In the genomic region with DNA sequence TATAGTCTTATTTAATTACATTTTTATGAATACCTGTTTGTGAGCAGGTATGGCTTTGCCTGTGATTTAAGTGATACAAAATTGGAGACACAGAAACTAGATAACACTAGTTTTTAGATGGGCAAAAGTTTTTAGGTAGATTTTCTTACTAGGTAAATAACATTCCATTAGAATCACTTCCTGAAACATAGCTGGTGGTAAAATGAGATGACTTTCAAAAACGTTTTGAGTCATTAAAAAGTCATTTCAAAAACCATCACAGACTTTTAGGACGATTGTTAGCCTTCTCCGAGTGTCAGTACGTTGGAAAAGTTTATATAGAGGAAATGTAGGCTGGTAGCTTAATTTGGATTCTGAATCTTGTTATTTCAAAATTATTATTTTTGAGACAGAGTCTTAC, we compare ENCODE assay signal across 9 cellular contexts. TPM values are rescaled to one million over a fixed set of nuclear protein-coding genes. Genes with fewer than 3 reads are reported as not detected.
DNase-seq lines count a peak whose midpoint lies in the region; ATAC-seq and TF ChIP-seq lines count a peak whose summit lies in the region.
"Had no signal": no experiment of that assay in that cellular context is flagged by ENCODE, and none has a peak within 500 bp of the region (broad histone marks: within the 10 kb centered on the region; RNA-seq: fewer than 3 reads in every experiment).

No MANE protein-coding gene starts in this region.

- peak overlapping the region; percentile 74; the same call in 1 of the 2 replicates for H3K9ac ChIP-seq in PC-3 (ENCODE audit: low read length)

- 43% methylated on average over 4 of the region's 4 CpGs for WGBS in esophagus muscularis mucosa
- WGBS in sigmoid colon, 2 donors, result 49 to 52% methylated on average over 4 of the region's 4 CpGs

- no peaks in the 10 kb centered on the region for H3K27me3 ChIP-seq in PC-3 (ENCODE audit: low read length)
- no peaks in the 10 kb centered on the region for H3K27me3 ChIP-seq in esophagus muscularis mucosa
- no peaks in the 10 kb centered on the region for H3K27me3 ChIP-seq in sigmoid colon

- ATAC-seq in PC-3, result peak; percentile 6
- no peak for ATAC-seq in GM19467 (IDR thresholded peaks at IDR 0.05; ENCODE audit: unreplicated experiment)
- no peak for ATAC-seq in HG02938 (IDR thresholded peaks at IDR 0.05; ENCODE audit: unreplicated experiment)

- no peaks in the 10 kb centered on the region for H3K9me2 ChIP-seq in PC-3 (replicated peaks; ENCODE audit: low read length)

- H3K9me3 ChIP-seq in PC-3 (ENCODE audit: low read length) (no peaks in the 10 kb centered on the region), esophagus muscularis mucosa (no peaks in the 10 kb centered on the region), sigmoid colon (no peaks in the 10 kb centered on the region)

- H3K27ac ChIP-seq in PC-3 (ENCODE audit: low read length), result peak overlapping the region; percentile 5
- peak overlapping the region; percentile 97 to 99 (median 98) for H3K27ac ChIP-seq in esophagus muscularis mucosa (replicated peaks in 1 of 4)
- peak overlapping the region; percentile 96 to 98 (median 98) for H3K27ac ChIP-seq in sigmoid colon

- peak; percentile 50 for DNase-seq in ELR (ENCODE audit: low read depth)
- DNase-seq in PC-3, result peak; percentile 48
- DNase-seq in esophagus muscularis mucosa (ENCODE audit: extremely low spot score), result no peak
- DNase-seq in sigmoid colon, result no peak
- DNase-seq in kidney glomerular epithelial cell (lab: John Stamatoyannopoulos, UW), result no peak
- no peak for DNase-seq in NCI-H2081 treated with DMSO at 0.1 percent for 48 hours (lab: John Stamatoyannopoulos, UW)

- intact Hi-C loops in PC-3 (cut with micrococcal nuclease) (loop anchor here (5.0 to 10.0 kb wide), 4 partner anchors 41 to 174 kb away; a partner anchor contains a TSS), esophagus muscularis mucosa (cut with DNase I) (loop anchor here (5.0 to 10.0 kb wide), 5 partner anchors 54 to 294 kb away; a partner anchor contains a TSS), sigmoid colon (cut with DNase I) (loop anchor here (5.0 to 10.0 kb wide), 7 partner anchors 39 to 696 kb away; a partner anchor contains a TSS)

- no peaks in the 10 kb centered on the region for H3F3A ChIP-seq in PC-3 (ENCODE audit: low read length, unreplicated experiment)

- POLR2A ChIA-PET in PC-3 (lab: Charles Lee; ENCODE audit: unreplicated experiment), result interaction anchor here (0.6 kb wide), 2 partner anchors 87 to 153 kb away, joined by 5 to 11 read pairs; no protein-coding TSS in a partner anchor

- CTCF ChIA-PET in PC-3 (lab: Charles Lee), result interaction anchor here (0.7 to 0.9 kb wide), 3 partner anchors 26 to 176 kb away, joined by 3 to 6 read pairs (median 3); no protein-coding TSS in a partner anchor

- H3K36me3 ChIP-seq in PC-3 (ENCODE audit: low read depth, low read length) (no peaks in the 10 kb centered on the region), esophagus muscularis mucosa (no peaks in the 10 kb centered on the region), sigmoid colon (no peaks in the 10 kb centered on the region)

- peak overlapping the region; percentile 67 for H3K4me3 ChIP-seq in PC-3 (ENCODE audit: low read length)
- H3K4me3 ChIP-seq in esophagus muscularis mucosa, result peak overlapping the region; percentile 77 to 97 (median 96)
- H3K4me3 ChIP-seq in sigmoid colon, result peak overlapping the region; percentile 61 to 98 (median 80)

- H3K4me1 ChIP-seq in PC-3 (ENCODE audit: insufficient read depth, low read length), result peaks cover 10% of the 10 kb centered on the region
- H3K4me1 ChIP-seq in esophagus muscularis mucosa, result peaks cover 50 to 67% (median 63%) of the 10 kb centered on the region in 4 donors
- peaks cover 0 to 55% (median 54%) of the 10 kb centered on the region in 4 donors for H3K4me1 ChIP-seq in sigmoid colon

- no peaks in the 10 kb centered on the region for H4K20me1 ChIP-seq in PC-3 (ENCODE audit: low read length)

- TF ChIP-seq CTCF in PC-3 (conservative IDR thresholded peaks at IDR 0.05; ENCODE audit: low read depth, low read length) (no peak), esophagus muscularis mucosa (IDR thresholded peaks at IDR 0.05) (no peak), sigmoid colon (IDR thresholded peaks at IDR 0.05) (no peak)

- no TSS peak for BruUV-seq in PC-3 (replicated peaks; lab: Mats Ljungman, UMichigan)

- peaks cover 30% of the 10 kb centered on the region for H3K79me2 ChIP-seq in PC-3 (ENCODE audit: low read length)

- peak overlapping the region; percentile 76 for H2AFZ ChIP-seq in PC-3 (ENCODE audit: low read length)

- peak overlapping the region; percentile 84 for H3K4me2 ChIP-seq in PC-3 (ENCODE audit: low read length)

- TF ChIP-seq POLR2A in esophagus muscularis mucosa (IDR thresholded peaks at IDR 0.05; ENCODE audit: low read depth), result no peak
- TF ChIP-seq POLR2A in sigmoid colon (IDR thresholded peaks at IDR 0.05), result no peak

- no peak for TF ChIP-seq EP300 in esophagus muscularis mucosa (IDR thresholded peaks at IDR 0.05)
- TF ChIP-seq EP300 in sigmoid colon (IDR thresholded peaks at IDR 0.05), result no peak

RNA-seq across cellular contexts. Expression of a gene that starts 18.3 kb away (rescaled TPM):
- not detected in 2 replicates for total RNA-seq in PC-3 (2014; rRNA removed)
- total RNA-seq in esophagus muscularis mucosa, result 1 to 10 TPM in 2 of 4 donors, under 1 TPM in 2; 0.71 to 5.8 (median 1.5) TPM
- 1 to 10 TPM; 2.4 to 7.7 (median 6.3) TPM for total RNA-seq in sigmoid colon
- polyA plus RNA-seq in sigmoid colon, result under 1 TPM in 1 of 3 donors, not detected in 2; 0.28 TPM
- total RNA-seq: renal cortical epithelial cell had no signal

Comparison
In these comparisons a context has a peak if more than half of its experiments do, and no peak if none do; other contexts are left out.
1. DNase-seq: peak in ELR (single experiment) and PC-3 (single experiment); none in esophagus muscularis mucosa (single experiment), sigmoid colon (single experiment), kidney glomerular epithelial cell (single experiment) and NCI-H2081 treated with DMSO at 0.1 percent for 48 hours (single experiment).
2. H3K27ac ChIP-seq: peak in every context shown above with its lines; median percentile 98 in sigmoid colon; 98 in esophagus muscularis mucosa; 5 in PC-3.
3. Peak in every context shown above with its lines, with median percentiles within 50 percentile points of each other: H3K4me3 ChIP-seq.